ENCODE assay signal across 8 cellular contexts in genomic region chr17:76272541-76273434, GRCh38. TPM values are rescaled to one million over a fixed set of nuclear protein-coding genes. Genes with fewer than 3 reads are reported as not detected.
DNase-seq lines count a peak whose midpoint lies in the region; ATAC-seq and TF ChIP-seq lines count a peak whose summit lies in the region.

No MANE protein-coding gene starts in this region.

- no peaks in the 10 kb centered on the region for H3K9me3 Mint-ChIP-seq in CD4-positive, alpha-beta T cell
- no peaks in the 10 kb centered on the region for H3K9me3 Mint-ChIP-seq in endodermal cell

- H3K4me3 ChIP-seq in endodermal cell (ENCODE audit: low read length), result no peak overlapping the region

- H3K9ac ChIP-seq in endodermal cell (ENCODE audit: extremely low read depth, low read length, poor library complexity, severe bottlenecking), result no peak overlapping the region

- peaks cover 59% of the 10 kb centered on the region for H3K4me1 Mint-ChIP-seq in CD4-positive, alpha-beta T cell (ENCODE audit: low read depth)
- peaks cover 10% of the 10 kb centered on the region for H3K4me1 Mint-ChIP-seq in endodermal cell

- H3K36me3 ChIP-seq in endodermal cell (ENCODE audit: control insufficient read depth, insufficient read depth, low read length), result peaks cover 11% of the 10 kb centered on the region

- 80 to 90% methylated on average over 3 to 18 of the region's 19 CpGs for WGBS in endodermal cell (ENCODE audit: insufficient coverage in 1 of 2, insufficient read length in 1 of 2), 2 experiments

- H3K36me3 Mint-ChIP-seq in CD4-positive, alpha-beta T cell (ENCODE audit: low read depth), result peaks cover 35% of the 10 kb centered on the region
- peaks cover 11% of the 10 kb centered on the region for H3K36me3 Mint-ChIP-seq in endodermal cell (ENCODE audit: low read depth)

- H3K27ac Mint-ChIP-seq in CD4-positive, alpha-beta T cell, result peak overlapping the region; percentile 98
- peak overlapping the region; percentile 30 for H3K27ac Mint-ChIP-seq in endodermal cell

- POLR2A ChIA-PET in CD4-positive, alpha-beta T cell (lab: Charles Lee), result interaction anchor here (0.5 to 14.0 kb wide), 12 partner anchors 8 to 209 kb away, joined by 3 to 394 read pairs (median 11); partner anchors contain the start of genes EXOC7, FOXJ1, RNF157 and UBALD2

- H3K27me3 ChIP-seq in CD4-positive, alpha-beta T cell (ENCODE audit: control insufficient read depth, insufficient read depth, low read length), result no peaks in the 10 kb centered on the region
- no peaks in the 10 kb centered on the region for H3K27me3 ChIP-seq in endodermal cell (ENCODE audit: control insufficient read depth, insufficient read depth, low read length, poor library complexity, severe bottlenecking)

- no peak for TF ChIP-seq CTCF in CD4-positive, alpha-beta T cell (IDR thresholded peaks at IDR 0.05)
- no peak for TF ChIP-seq CTCF in endodermal cell (conservative IDR thresholded peaks at IDR 0.05)

- no peaks in the 10 kb centered on the region for H3K27me3 Mint-ChIP-seq in CD4-positive, alpha-beta T cell
- H3K27me3 Mint-ChIP-seq in endodermal cell (ENCODE audit: insufficient read depth), result no peaks in the 10 kb centered on the region

- CTCF ChIA-PET in CD4-positive, alpha-beta T cell (lab: Charles Lee), result interaction anchor here (1.2 to 3.1 kb wide), 3 partner anchors 91 to 152 kb away, joined by 7 to 25 read pairs (median 13); no protein-coding TSS in a partner anchor

- H3K4me3 Mint-ChIP-seq in CD4-positive, alpha-beta T cell, result peak overlapping the region; percentile 85
- no peak overlapping the region for H3K4me3 Mint-ChIP-seq in endodermal cell

- DNase-seq in CD4-positive, alpha-beta T cell, result peak in 1 of 10 experiments; percentile 52
- peak; percentile 43 for DNase-seq in NAMALWA (ENCODE audit: low spot score)
- DNase-seq in endodermal cell, result no peak
- DNase-seq in stimulated activated CD4-positive, alpha-beta T cell treated with anti-CD3 and anti-CD28 coated beads, Interleukin-12 subunit alpha, Interleukin-12 subunit beta, amount 100 ng/mL, for 48 hours (ENCODE audit: low read depth in 2 of 3, low spot score in 1 of 3), result peak in 2 of 3 donors; percentile 65 to 76
- DNase-seq in NCI-H187 (lab: John Stamatoyannopoulos, UW), result no peak
- no peak for DNase-seq in globus pallidus (ENCODE audit: low spot score)
- DNase-seq in NCI-H1436 (lab: John Stamatoyannopoulos, UW), result no peak

- H3K4me1 ChIP-seq in endodermal cell (ENCODE audit: control insufficient read depth, insufficient read depth, low read length), result peaks cover 10% of the 10 kb centered on the region

- intact Hi-C loops in CD4-positive, alpha-beta T cell (cut with DNase I, micrococcal nuclease), result no loop called here

- no peaks in the 10 kb centered on the region for H3K9me3 ChIP-seq in CD4-positive, alpha-beta T cell (ENCODE audit: control insufficient read depth, low read length)
- H3K9me3 ChIP-seq in endodermal cell (ENCODE audit: control insufficient read depth, low read length), result no peaks in the 10 kb centered on the region

- ATAC-seq in CD4-positive, alpha-beta T cell (ENCODE audit: poor library complexity), result peak; percentile 21
- peak; percentile 8 for ATAC-seq in GM21515 (IDR thresholded peaks at IDR 0.05; ENCODE audit: unreplicated experiment)

- H3K27ac ChIP-seq in CD4-positive, alpha-beta T cell (ENCODE audit: low read depth, low read length), result peak overlapping the region; percentile 86
- peak overlapping the region; percentile 57 for H3K27ac ChIP-seq in endodermal cell (ENCODE audit: low read depth, low read length)

RNA-seq across cellular contexts. Expression of gene UBALD2, which starts 7.6 kb away (rescaled TPM):
- total RNA-seq in CD4-positive, alpha-beta T cell, result 100 to 1,000 TPM; 253 to 265 TPM
- total RNA-seq in endodermal cell, result 10 to 100 TPM; 36.0 to 46.0 TPM
- polyA plus RNA-seq in endodermal cell (2013, experiment 1 of 2), result 66.6 TPM
- polyA plus RNA-seq in endodermal cell (2013, experiment 2 of 2), result 76.0 TPM

RNA-seq across cellular contexts. Expression of gene RNF157, which starts 32.5 kb away (rescaled TPM):
- total RNA-seq in CD4-positive, alpha-beta T cell, result 10 to 100 TPM; 18.5 to 21.1 TPM
- total RNA-seq in endodermal cell, result 10 to 100 TPM in 1 of 2 donors, 1 to 10 TPM in 1; 9.6 to 11.2 TPM
- 18.5 TPM for polyA plus RNA-seq in endodermal cell (2013, experiment 1 of 2)
- 17.5 TPM for polyA plus RNA-seq in endodermal cell (2013, experiment 2 of 2)

RNA-seq across cellular contexts. Expression of gene QRICH2, which starts 35.3 kb away (rescaled TPM):
- total RNA-seq in CD4-positive, alpha-beta T cell, result 1 to 10 TPM; 1.8 to 2.1 TPM
- 1 to 10 TPM; 3.5 to 5.0 TPM for total RNA-seq in endodermal cell
- polyA plus RNA-seq in endodermal cell (2013, experiment 1 of 2), result 2.2 TPM
- 2.1 TPM for polyA plus RNA-seq in endodermal cell (2013, experiment 2 of 2)

Comparison
In these comparisons a context has a peak if more than half of its experiments do, and no peak if none do; other contexts are left out.
1. DNase-seq: peak in NAMALWA (single experiment) and stimulated activated CD4-positive, alpha-beta T cell treated with anti-CD3 and anti-CD28 coated beads, Interleukin-12 subunit alpha, Interleukin-12 subunit beta, amount 100 ng/mL, for 48 hours (2 of 3); none in endodermal cell (single experiment), NCI-H187 (0 of 2), globus pallidus (single experiment) and NCI-H1436 (single experiment).
2. RNA of gene UBALD2, which starts 7.6 kb away (total RNA-seq): 253 to 265 TPM in CD4-positive, alpha-beta T cell; 36.0 to 46.0 TPM in endodermal cell; every median in the first group is over 4 times any median in the second.